ENCODE assay signal across 8 cellular contexts in genomic region chr19:45863840-45864628, GRCh38. TPM values are rescaled to one million over a fixed set of nuclear protein-coding genes. Genes with fewer than 3 reads are reported as not detected.
DNase-seq lines count a peak whose midpoint lies in the region; ATAC-seq, FAIRE-seq and TF ChIP-seq lines count a peak whose summit lies in the region.

TSS of gene FOXA3 (plus strand) at chr19:45864326. CDS start at chr19:45864457, 131 bp downstream.

- in situ Hi-C loops in HepG2 (cut with HindIII; ENCODE audit: extremely low pct_ligation_motif_present, low pct_unique_long_range_greater_than_20kb) = no loop called here

- DNase-seq in HUDEP-2 (lab: John Stamatoyannopoulos, UW; ENCODE audit: unreplicated experiment in 76 of 76) = peak in 50 of 76 experiments; percentile 16 to 68 (median 44)
- DNase-seq in T-helper 22 cell (ENCODE audit: low read depth) = peak; percentile 37
- peak; percentile 56 for DNase-seq in central memory CD4-positive, alpha-beta T cell
- DNase-seq in HepG2 (ENCODE audit: low spot score) = peak; percentile 64
- DNase-seq in stimulated activated CD8-positive, alpha-beta memory T cell treated with anti-CD3 and anti-CD28 coated beads, Interleukin-4, amount 100 ng/mL, for 48 hours = peak; percentile 73
- DNase-seq in GF-D8 (lab: John Stamatoyannopoulos, UW) = no peak

- ATAC-seq in HepG2 (peak; percentile 80), GM18519 (IDR thresholded peaks at IDR 0.05; ENCODE audit: low FRiP score, unreplicated experiment) (no peak)

- CTCF ChIA-PET in HepG2 (lab: Yijun Ruan, JAX; ENCODE audit: low intra/inter-chr PET ratio, low total read pairs) = interaction anchor here (1.1 to 5.8 kb wide), 2 partner anchors 20 to 47 kb away, joined by 4 to 263 read pairs; partner anchors contain the start of gene IRF2BP1

- peak; percentile 98 for TF ChIP-seq RAD21 in HepG2 (CRISPR knock-in tag; IDR thresholded peaks at IDR 0.05)

- WGBS in HepG2 (ENCODE audit: low lambda C conversion rate) = 3% methylated on average over 14 of the region's 71 CpGs

- TF ChIP-seq POLR2A in HepG2 (IDR thresholded peaks at IDR 0.05; ENCODE audit: insufficient read depth in 1 of 2, low read depth in 2 of 2, low read length in 2 of 2) = peak; percentile 44 to 90; a peak in 3 of 4 replicates

- H4K20me1 ChIP-seq in HepG2 (ENCODE audit: insufficient read depth, low read length) = 0 out of 2 replicates have a peak, but pooled peaks cover 14% of the 10 kb centered on the region

- no peak within 1 kb of the TSS for H2AFZ ChIP-seq in HepG2 (ENCODE audit: low read length)

- no peak for FAIRE-seq in HepG2 (lab: Jason Lieb, UNC)

- BruUV-seq in HepG2 (replicated peaks; lab: Mats Ljungman, UMichigan) = no TSS peak

- POLR2A ChIA-PET in HepG2 (lab: Yijun Ruan, JAX) = interaction anchor here (0.6 to 13.2 kb wide), 18 partner anchors 9 to 1301 kb away, joined by 3 to 388 read pairs (median 6); partner anchors contain the start of genes CCDC61, DMWD, IRF2BP1 and MYPOP

- H3K36me3 ChIP-seq in HepG2 (replicated peaks in 1 of 2; ENCODE audit: control insufficient read depth in 1 of 2, insufficient read depth in 2 of 2, low read length in 2 of 2) = peaks cover 1 to 7% of the 10 kb centered on the region in 2 experiments; a peak in 3 of 5 replicates

- peak within 1 kb of the TSS; percentile 80 for H3K9ac ChIP-seq in HepG2 (ENCODE audit: insufficient read depth, low read depth, low read length)

- H3K27ac ChIP-seq in HepG2 (ENCODE audit: extremely low read length, insufficient read depth, low read length) = peak within 1 kb of the TSS; percentile 57

- H3K79me2 ChIP-seq in HepG2 (ENCODE audit: insufficient read depth, low read length) = peaks cover 66% of the 10 kb centered on the region

- peaks cover 51% of the 10 kb centered on the region for H3K4me1 ChIP-seq in HepG2 (ENCODE audit: insufficient read depth, low read length)

- peak in 1 of 2 experiments; percentile 43; a peak in 1 of 4 replicates for TF ChIP-seq EP300 in HepG2 (IDR thresholded peaks at IDR 0.05; ENCODE audit: low read depth in 2 of 2, low read length in 2 of 2)
- no peak for TF ChIP-seq EP300 in HepG2 (CRISPR knock-in tag; IDR thresholded peaks at IDR 0.05; ENCODE audit: borderline replicate concordance)

- intact Hi-C loops in HepG2 (cut with micrococcal nuclease; ENCODE audit: unreplicated experiment) = loop anchor here (1.0 kb wide), 3 partner anchors 10 to 47 kb away; no protein-coding TSS in a partner anchor

- H3K4me3 ChIP-seq in HepG2 (replicated peaks in 1 of 3; ENCODE audit: insufficient read depth in 1 of 3, low read depth in 2 of 3, low read length in 3 of 3) = peak within 1 kb of the TSS; percentile 90 to 97 (median 92)

- H3K9me3 ChIP-seq in HepG2 (ENCODE audit: low read length) = no peaks in the 10 kb centered on the region

- TF ChIP-seq CTCF in GM12874 (IDR thresholded peaks at IDR 0.05; ENCODE audit: insufficient read depth, low read depth, low read length) (peak; percentile 83), HepG2 (CRISPR knock-in tag; IDR thresholded peaks at IDR 0.05) (peak; percentile 86)

- H3K27me3 ChIP-seq in HepG2 (ENCODE audit: control insufficient read depth in 1 of 2, insufficient read depth in 2 of 2, low read length in 2 of 2) = no peaks in the 10 kb centered on the region; a peak in 1 of 5 replicates

- peak within 1 kb of the TSS; percentile 84 for H3K4me2 ChIP-seq in HepG2 (ENCODE audit: low read depth, low read length)

TF ChIP-seq in HepG2, 621 proteins besides CTCF, POLR2A, EP300 and RAD21 (continues in another document):
- TF ChIP-seq ZNF788 (CRISPR knock-in tag; IDR thresholded peaks at IDR 0.05; ENCODE audit: borderline replicate concordance) = no peak
- TF ChIP-seq REST (IDR thresholded peaks at IDR 0.05; ENCODE audit: borderline replicate concordance in 1 of 2, low read depth in 1 of 2, low read length in 2 of 2) = peak in 1 of 2 experiments; percentile 31; a peak in 1 of 4 replicates
- TF ChIP-seq MBD4 (IDR thresholded peaks at IDR 0.05; ENCODE audit: borderline replicate concordance, low read length) = no peak
- no peak for TF ChIP-seq ATRX (CRISPR knock-in tag; IDR thresholded peaks at IDR 0.05; ENCODE audit: borderline replicate concordance)
- TF ChIP-seq THAP11 (CRISPR knock-in tag; IDR thresholded peaks at IDR 0.05) = peak; percentile 91
- TF ChIP-seq ZBTB21 (CRISPR knock-in tag; IDR thresholded peaks at IDR 0.05) = no peak
- no peak for TF ChIP-seq PLRG1 (conservative IDR thresholded peaks at IDR 0.05)
- no peak for TF ChIP-seq CBX5 (CRISPR knock-in tag; IDR thresholded peaks at IDR 0.05; ENCODE audit: borderline replicate concordance)
- TF ChIP-seq ZNF264 (CRISPR knock-in tag; IDR thresholded peaks at IDR 0.05) = no peak; the same call in 1 of the 2 replicates
- TF ChIP-seq POLR2AphosphoS2 (IDR thresholded peaks at IDR 0.05; ENCODE audit: low read depth, low read length) = no peak
- peak; percentile 54; the same call in 1 of the 2 replicates for TF ChIP-seq BHLHE40 (IDR thresholded peaks at IDR 0.05; ENCODE audit: low read length)
- peak; percentile 70 for TF ChIP-seq SAP130 (CRISPR knock-in tag; IDR thresholded peaks at IDR 0.05; ENCODE audit: low read depth)
- TF ChIP-seq ZNF605 (CRISPR knock-in tag; IDR thresholded peaks at IDR 0.05) = no peak
- TF ChIP-seq DDIT3 (CRISPR knock-in tag; IDR thresholded peaks at IDR 0.05) = no peak

RNA-seq across cellular contexts. Expression of gene FOXA3, which starts in this region (rescaled TPM):
- total RNA-seq in HepG2 (2016; rRNA removed; fragmentation: Illumina TruSeq; extraction: Trizol) = 27.6 and 29.8 TPM in 2 replicates
- 18.2 and 19.5 TPM in 2 replicates for total RNA-seq in HepG2 (2016; cell fraction: cytosol; rRNA removed; fragmentation: Illumina TruSeq; extraction: Trizol; ENCODE audit: low read depth)
- total RNA-seq in HepG2 (2016; cell fraction: insoluble cytoplasmic fraction; rRNA removed; fragmentation: Illumina TruSeq; extraction: Trizol) = 27.8 and 29.1 TPM in 2 replicates
- 34.4 and 34.7 TPM in 2 replicates for total RNA-seq in HepG2 (2016; cell fraction: membrane; rRNA removed; fragmentation: Illumina TruSeq; extraction: Trizol)
- 12.7 and 14.6 TPM in 2 replicates for total RNA-seq in HepG2 (2016; cell fraction: nucleus; rRNA removed; fragmentation: Illumina TruSeq; extraction: Trizol)
- 47.6 and 61.6 TPM in 2 replicates for polyA plus RNA-seq in HepG2 (2011; rRNA removed)
- polyA plus RNA-seq in HepG2 (2011; cell fraction: cytosol; rRNA removed) = 51.9 and 75.3 TPM in 2 replicates
- 17.5 and 27.3 TPM in 2 replicates for polyA plus RNA-seq in HepG2 (2011; cell fraction: nucleus; rRNA removed)
- polyA plus RNA-seq in HepG2 (2012) = 16.1 and 27.5 TPM in 2 replicates
- polyA plus RNA-seq in HepG2 (2016; cell fraction: cytosol; fragmentation: Illumina TruSeq; extraction: Trizol; ENCODE audit: low read depth) = 12.4 and 15.4 TPM in 2 replicates
- 32.3 and 32.7 TPM in 2 replicates for polyA plus RNA-seq in HepG2 (2016; cell fraction: insoluble cytoplasmic fraction; fragmentation: Illumina TruSeq; extraction: Trizol; ENCODE audit: low read depth)
- 19.9 and 23.8 TPM in 2 replicates for polyA plus RNA-seq in HepG2 (2016; cell fraction: membrane; fragmentation: Illumina TruSeq; extraction: Trizol; ENCODE audit: low read depth)
- 23.8 and 24.4 TPM in 2 replicates for polyA plus RNA-seq in HepG2 (2016; cell fraction: nucleus; fragmentation: Illumina TruSeq; extraction: Trizol; ENCODE audit: insufficient read depth, low read depth)
- polyA minus RNA-seq in HepG2 (2011; rRNA and poly(A)+ RNA removed; ENCODE audit: low replicate concordance) = 0.42 and 103 TPM in 2 replicates
- polyA minus RNA-seq in HepG2 (2011; cell fraction: cytosol; rRNA and poly(A)+ RNA removed) = 27.8 and 30.5 TPM in 2 replicates
- 7.2 and 12.8 TPM in 2 replicates for polyA minus RNA-seq in HepG2 (2011; cell fraction: nucleus; rRNA and poly(A)+ RNA removed)
